ENCODE assay signal across 9 cellular contexts in genomic region chr10:63798599-63799498, GRCh38.
DNase-seq lines count a peak whose midpoint lies in the region; ATAC-seq, FAIRE-seq and TF ChIP-seq lines count a peak whose summit lies in the region.
"Had no signal": no experiment of that assay in that cellular context is flagged by ENCODE, and none has a peak within 500 bp of the region (broad histone marks: within the 10 kb centered on the region; RNA-seq: fewer than 3 reads in every experiment).

No MANE protein-coding gene starts in this region.

- no peak overlapping the region for H3K9ac ChIP-seq in HepG2 (ENCODE audit: insufficient read depth, low read depth, low read length)

- ATAC-seq in HepG2, result peak; percentile 28; the same call in 1 of the 3 replicates
- no peak for ATAC-seq in HG03521 (IDR thresholded peaks at IDR 0.05; ENCODE audit: unreplicated experiment)

- H3K4me3 ChIP-seq in coronary artery (peak overlapping the region; percentile 47), HepG2 (replicated peaks in 1 of 3; ENCODE audit: insufficient read depth in 1 of 3, low read depth in 2 of 3, low read length in 3 of 3) (no peak overlapping the region), tibial artery (peak overlapping the region; percentile 17 to 28)

- TF ChIP-seq EP300 in HepG2 (IDR thresholded peaks at IDR 0.05; ENCODE audit: low read depth in 2 of 2, low read length in 2 of 2) (no peak), HepG2 (CRISPR knock-in tag; IDR thresholded peaks at IDR 0.05; ENCODE audit: borderline replicate concordance) (no peak)

- no peaks in the 10 kb centered on the region for H3K4me1 ChIP-seq in HepG2 (ENCODE audit: insufficient read depth, low read length)
- H3K4me1 ChIP-seq in tibial artery, result peaks cover 0 to 30% (median 3%) of the 10 kb centered on the region in 4 donors

- H3K27ac ChIP-seq in coronary artery (peak overlapping the region; percentile 32 to 84), HepG2 (ENCODE audit: extremely low read length, insufficient read depth, low read length) (no peak overlapping the region), tibial artery (peak overlapping the region; percentile 59 to 68)

- TF ChIP-seq POLR2A in HepG2 (IDR thresholded peaks at IDR 0.05; ENCODE audit: insufficient read depth in 1 of 2, low read depth in 2 of 2, low read length in 2 of 2), result no peak

- POLR2A ChIA-PET in HepG2 (lab: Yijun Ruan, JAX), result no interaction called here

- TF ChIP-seq CTCF in coronary artery (IDR thresholded peaks at IDR 0.05) (no peak), HepG2 (CRISPR knock-in tag; IDR thresholded peaks at IDR 0.05) (no peak), tibial artery (IDR thresholded peaks at IDR 0.05) (peak in 1 of 2 experiments; percentile 20)

- peak overlapping the region; percentile 45; the same call in 1 of the 2 replicates for H3K4me2 ChIP-seq in HepG2 (ENCODE audit: low read depth, low read length)

- H3K36me3 ChIP-seq in HepG2 (replicated peaks in 1 of 2; ENCODE audit: control insufficient read depth in 1 of 2, insufficient read depth in 2 of 2, low read length in 2 of 2) (no peaks in the 10 kb centered on the region), tibial artery (no peaks in the 10 kb centered on the region)

- H2AFZ ChIP-seq in HepG2 (ENCODE audit: low read length), result no peak overlapping the region

- in situ Hi-C loops in HepG2 (cut with HindIII; ENCODE audit: extremely low pct_ligation_motif_present, low pct_unique_long_range_greater_than_20kb), result no loop called here

- H3K27me3 ChIP-seq in HepG2 (ENCODE audit: control insufficient read depth in 1 of 2, insufficient read depth in 2 of 2, low read length in 2 of 2) (no peaks in the 10 kb centered on the region), tibial artery (no peaks in the 10 kb centered on the region)

- H3K9me3 ChIP-seq in HepG2 (ENCODE audit: low read length) (no peaks in the 10 kb centered on the region), tibial artery (no peaks in the 10 kb centered on the region)

- no peak for FAIRE-seq in HepG2 (lab: Jason Lieb, UNC)
- FAIRE-seq: A204.1 had no signal

- WGBS in HepG2 (ENCODE audit: low lambda C conversion rate), result 29% methylated on average over 9 of the region's 9 CpGs

- H3K79me2 ChIP-seq in HepG2 (ENCODE audit: insufficient read depth, low read length), result no peaks in the 10 kb centered on the region

- intact Hi-C loops in HepG2 (cut with micrococcal nuclease; ENCODE audit: unreplicated experiment), result no loop called here
- intact Hi-C loops in tibial artery (cut with DNase I; ENCODE audit: low total_unique reads), result no loop called here

- peak; percentile 0 for DNase-seq in NCI-H2171 treated with DMSO at 0.1 percent for 48 hours (lab: John Stamatoyannopoulos, UW)
- no peak for DNase-seq in NCI-H2171 (lab: John Stamatoyannopoulos, UW)
- peak; percentile 87 for DNase-seq in coronary artery (ENCODE audit: low spot score)
- peak; percentile 1 for DNase-seq in HepG2 (ENCODE audit: low spot score)
- DNase-seq in tibial artery, result peak; percentile 83 to 85
- no peak for DNase-seq in NOMO-1 (lab: John Stamatoyannopoulos, UW; ENCODE audit: unreplicated experiment in 2 of 2)
- no peak for DNase-seq in NCI-H1417 treated with DMSO at 0.1 percent for 48 hours (lab: John Stamatoyannopoulos, UW)

- BruUV-seq in HepG2 (replicated peaks; lab: Mats Ljungman, UMichigan), result no TSS peak

- CTCF ChIA-PET in HepG2 (lab: Yijun Ruan, JAX; ENCODE audit: low intra/inter-chr PET ratio, low total read pairs), result no interaction called here

- no peaks in the 10 kb centered on the region for H4K20me1 ChIP-seq in HepG2 (ENCODE audit: insufficient read depth, low read length)

- no peak for TF ChIP-seq RAD21 in HepG2 (CRISPR knock-in tag; IDR thresholded peaks at IDR 0.05)

TF ChIP-seq in HepG2, 621 proteins besides CTCF, POLR2A, EP300 and RAD21:
- no peak for TF ChIP-seq WIZ (CRISPR knock-in tag; IDR thresholded peaks at IDR 0.05)
- TF ChIP-seq KDM6A (CRISPR knock-in tag; IDR thresholded peaks at IDR 0.05; ENCODE audit: low read depth), result no peak
- TF ChIP-seq STAG1 (CRISPR knock-in tag; IDR thresholded peaks at IDR 0.05), result no peak
- TF ChIP-seq HMGA1 (CRISPR knock-in tag; conservative IDR thresholded peaks at IDR 0.05), result no peak
- 0 out of 2 replicates have a peak, but pooled peaks have one; percentile 14 for TF ChIP-seq ELF3 (CRISPR knock-in tag; IDR thresholded peaks at IDR 0.05)
- no peak for TF ChIP-seq ZNF691 (CRISPR knock-in tag; IDR thresholded peaks at IDR 0.05; ENCODE audit: borderline replicate concordance, low read depth)
- TF ChIP-seq GABPB1 (CRISPR knock-in tag; IDR thresholded peaks at IDR 0.05), result peak; percentile 50; the same call in 1 of the 2 replicates
- TF ChIP-seq ZBTB38 (CRISPR knock-in tag; IDR thresholded peaks at IDR 0.05), result no peak
- TF ChIP-seq, protein P1, sequence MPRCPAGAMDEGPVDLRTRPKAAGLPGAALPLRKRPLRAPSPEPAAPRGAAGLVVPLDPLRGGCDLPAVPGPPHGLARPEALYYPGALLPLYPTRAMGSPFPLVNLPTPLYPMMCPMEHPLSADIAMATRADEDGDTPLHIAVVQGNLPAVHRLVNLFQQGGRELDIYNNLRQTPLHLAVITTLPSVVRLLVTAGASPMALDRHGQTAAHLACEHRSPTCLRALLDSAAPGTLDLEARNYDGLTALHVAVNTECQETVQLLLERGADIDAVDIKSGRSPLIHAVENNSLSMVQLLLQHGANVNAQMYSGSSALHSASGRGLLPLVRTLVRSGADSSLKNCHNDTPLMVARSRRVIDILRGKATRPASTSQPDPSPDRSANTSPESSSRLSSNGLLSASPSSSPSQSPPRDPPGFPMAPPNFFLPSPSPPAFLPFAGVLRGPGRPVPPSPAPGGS (CRISPR knock-in tag; IDR thresholded peaks at IDR 0.05), result no peak
- TF ChIP-seq ZNF781 (CRISPR knock-in tag; IDR thresholded peaks at IDR 0.05; ENCODE audit: borderline replicate concordance, not compliant biosample characterization), result no peak
- no peak for TF ChIP-seq HNRNPK (IDR thresholded peaks at IDR 0.05; ENCODE audit: low read depth, low read length, poor library complexity, severe bottlenecking)
- no peak for TF ChIP-seq JARID2 (CRISPR knock-in tag; IDR thresholded peaks at IDR 0.05; ENCODE audit: insufficient replicate concordance)
- TF ChIP-seq GABPA (IDR thresholded peaks at IDR 0.05; ENCODE audit: low read depth, low read length), result peak; percentile 34; the same call in 1 of the 2 replicates
- peak; percentile 80 for TF ChIP-seq GABPA (CRISPR knock-in tag; IDR thresholded peaks at IDR 0.05; ENCODE audit: low read depth)
- no peak for TF ChIP-seq MLX (CRISPR knock-in tag; IDR thresholded peaks at IDR 0.05)
- TF ChIP-seq ZNF24 (IDR thresholded peaks at IDR 0.05), result no peak
- no peak for TF ChIP-seq SALL2 (CRISPR knock-in tag; IDR thresholded peaks at IDR 0.05)
- no peak for TF ChIP-seq ZFAT (CRISPR knock-in tag; conservative IDR thresholded peaks at IDR 0.05)
- no peak for TF ChIP-seq ZSCAN22 (CRISPR knock-in tag; IDR thresholded peaks at IDR 0.05)
- no peak for TF ChIP-seq ZNF367 (CRISPR knock-in tag; IDR thresholded peaks at IDR 0.05; ENCODE audit: borderline replicate concordance)
- TF ChIP-seq ZSCAN21 (CRISPR knock-in tag; IDR thresholded peaks at IDR 0.05; ENCODE audit: borderline replicate concordance), result no peak

Comparison
In these comparisons a context has a peak if more than half of its experiments do, and no peak if none do; other contexts are left out.
1. DNase-seq: peak in NCI-H2171 treated with DMSO at 0.1 percent for 48 hours (single experiment), coronary artery (single experiment), HepG2 (single experiment) and tibial artery (2 of 2); none in NCI-H2171 (single experiment), NOMO-1 (0 of 2) and NCI-H1417 treated with DMSO at 0.1 percent for 48 hours (single experiment).
2. H3K4me3 ChIP-seq: peak in coronary artery (single experiment) and tibial artery (2 of 2); none in HepG2 (0 of 3).